Comparison of ENCODE assay signal across 8 cellular contexts in the genomic region with DNA sequence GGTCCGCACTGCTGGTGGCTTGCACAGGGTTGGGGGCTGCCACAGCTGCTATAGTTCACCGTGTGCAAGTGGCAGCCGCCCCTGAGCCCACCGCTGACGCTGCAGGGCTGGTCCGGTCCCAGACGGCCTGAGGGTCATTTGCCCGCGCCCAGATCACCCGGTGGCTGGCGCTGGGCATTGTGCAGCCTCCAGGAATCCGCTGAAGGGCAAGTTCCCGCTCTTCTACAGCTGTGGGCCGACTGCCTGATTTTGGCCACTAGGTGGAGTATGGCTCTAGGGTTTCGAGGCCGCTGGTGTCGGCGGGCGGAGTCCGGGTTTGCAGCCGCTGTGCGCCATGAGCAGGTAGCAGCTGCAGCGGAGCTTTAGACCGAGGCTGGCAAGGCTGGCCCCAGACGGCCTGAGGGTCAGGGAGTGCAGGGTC.
DNase-seq lines count a peak whose midpoint lies in the region; ATAC-seq, FAIRE-seq and TF ChIP-seq lines count a peak whose summit lies in the region.
"Not testable (repeated sequence)": the region's sequence is repeated elsewhere in the genome, so short reads cannot be mapped to it uniquely, and the experiment has no call there.

No MANE protein-coding gene starts in this region.

- not testable (repeated sequence) for H3K27ac Mint-ChIP-seq in CD4-positive, alpha-beta T cell; activated CD4-positive, alpha-beta memory T cell treated with anti-CD3 and anti-CD28 coated beads, Interleukin-2, amount 10 ng/mL, durations not matched to agents 7 days and 5 days

- BruUV-seq in K562 (replicated peaks; lab: Mats Ljungman, UMichigan): not testable (repeated sequence)

- H3K4me1 ChIP-seq in K562 (replicated peaks in 1 of 2; ENCODE audit: control insufficient read depth in 2 of 2, insufficient read depth in 2 of 2, low read length in 2 of 2): not testable (repeated sequence)

- POLR2A ChIA-PET in CD4-positive, alpha-beta T cell (lab: Charles Lee); activated CD4-positive, alpha-beta memory T cell treated with anti-CD3 and anti-CD28 coated beads, Interleukin-2, amount 10 ng/mL, durations not matched to agents 7 days and 5 days (lab: Charles Lee); K562 (lab: Yijun Ruan, JAX): not testable (repeated sequence)

- WGBS in K562 (ENCODE audit: insufficient coverage, low coverage, missing lambda C conversion rate): 0% methylated on average over 4 of the region's 25 CpGs

- H2AFZ ChIP-seq in K562 (ENCODE audit: low read depth, low read length): not testable (repeated sequence)

- H3K79me2 ChIP-seq in K562 (ENCODE audit: control insufficient read depth, insufficient read depth, low read length): not testable (repeated sequence)

- H3K4me1 Mint-ChIP-seq in CD4-positive, alpha-beta T cell (ENCODE audit: low read depth); activated CD4-positive, alpha-beta memory T cell treated with anti-CD3 and anti-CD28 coated beads, Interleukin-2, amount 10 ng/mL, durations not matched to agents 7 days and 5 days: not testable (repeated sequence)

- not testable (repeated sequence) for H3K9ac ChIP-seq in K562 (ENCODE audit: insufficient read depth in 1 of 2, low read depth in 2 of 2, low read length in 2 of 2)

- H3K4me3 Mint-ChIP-seq in CD4-positive, alpha-beta T cell: peak overlapping the region; percentile 42
- not testable (repeated sequence) for H3K4me3 Mint-ChIP-seq in activated CD4-positive, alpha-beta memory T cell treated with anti-CD3 and anti-CD28 coated beads, Interleukin-2, amount 10 ng/mL, durations not matched to agents 7 days and 5 days

- TF ChIP-seq POLR2A in K562 (conservative IDR thresholded peaks at IDR 0.05): not testable (repeated sequence)

- H3K9me3 Mint-ChIP-seq in CD4-positive, alpha-beta T cell; activated CD4-positive, alpha-beta memory T cell treated with anti-CD3 and anti-CD28 coated beads, Interleukin-2, amount 10 ng/mL, durations not matched to agents 7 days and 5 days: not testable (repeated sequence)

- not testable (repeated sequence) for H3K36me3 Mint-ChIP-seq in CD4-positive, alpha-beta T cell (ENCODE audit: low read depth); activated CD4-positive, alpha-beta memory T cell treated with anti-CD3 and anti-CD28 coated beads, Interleukin-2, amount 10 ng/mL, durations not matched to agents 7 days and 5 days (ENCODE audit: low read depth)

- not testable (repeated sequence) for H3K27me3 Mint-ChIP-seq in CD4-positive, alpha-beta T cell; activated CD4-positive, alpha-beta memory T cell treated with anti-CD3 and anti-CD28 coated beads, Interleukin-2, amount 10 ng/mL, durations not matched to agents 7 days and 5 days

- DNase-seq in CD4-positive, alpha-beta T cell: peak in 3 of 10 experiments; percentile 1 to 33 (median 1)
- not testable (repeated sequence) for DNase-seq in LNCaP clone FGC (ENCODE audit: low read depth)
- DNase-seq in NCI-H748 treated with DMSO at 0.1 percent for 48 hours (lab: John Stamatoyannopoulos, UW) (peak; percentile 61), SHP77 (lab: John Stamatoyannopoulos, UW) (peak; percentile 37 to 54), K562 (ENCODE audit: extremely low read depth in 1 of 4, low spot score in 3 of 4) (peak; percentile 3 to 42 (median 4)), left lobe of liver (ENCODE audit: low spot score) (peak; percentile 68)
- DNase-seq in activated CD4-positive, alpha-beta memory T cell treated with anti-CD3 and anti-CD28 coated beads, Interleukin-2, amount 10 ng/mL, durations not matched to agents 7 days and 5 days: peak; percentile 37
- peak; percentile 36 for DNase-seq in stimulated activated CD8-positive, alpha-beta memory T cell treated with anti-CD3 and anti-CD28 coated beads, Interleukin-4, amount 100 ng/mL, for 48 hours

- TF ChIP-seq CTCF in CD4-positive, alpha-beta T cell (IDR thresholded peaks at IDR 0.05): peak; percentile 39
- peak; percentile 70 for TF ChIP-seq CTCF in LNCaP clone FGC (IDR thresholded peaks at IDR 0.05; ENCODE audit: control insufficient read depth, extremely low read depth, insufficient read depth)
- TF ChIP-seq CTCF in K562 (IDR thresholded peaks at IDR 0.05 in 2 of 3, conservative IDR thresholded peaks at IDR 0.05 in 1 of 3; ENCODE audit: insufficient read depth in 2 of 3, low read depth in 1 of 3, low read length in 3 of 3): peak in 1 of 3 experiments; percentile 20; a peak in 2 of 6 replicates

- TF ChIP-seq RAD21 in K562 (CRISPR knock-in tag; conservative IDR thresholded peaks at IDR 0.05 in 1 of 2, IDR thresholded peaks at IDR 0.05 in 1 of 2): not testable (repeated sequence)

- CTCF ChIA-PET in CD4-positive, alpha-beta T cell (lab: Charles Lee); activated CD4-positive, alpha-beta memory T cell treated with anti-CD3 and anti-CD28 coated beads, Interleukin-2, amount 10 ng/mL, durations not matched to agents 7 days and 5 days (lab: Charles Lee); K562 (lab: Yijun Ruan, JAX; ENCODE audit: low intra/inter-chr PET ratio): not testable (repeated sequence)

- not testable (repeated sequence) for TF ChIP-seq EP300 in K562 (IDR thresholded peaks at IDR 0.05; ENCODE audit: low read length)

- not testable (repeated sequence) for H4K20me1 ChIP-seq in K562 (replicated peaks; ENCODE audit: control insufficient read depth, insufficient read depth, low read length)

- not testable (repeated sequence) for H3K4me2 ChIP-seq in K562 (ENCODE audit: insufficient read depth, low read length)

- ATAC-seq in CD4-positive, alpha-beta T cell (ENCODE audit: poor library complexity); K562: not testable (repeated sequence)
- ATAC-seq in left lobe of liver: peak; percentile 44

- not testable (repeated sequence) for H3K9me3 ChIP-seq in CD4-positive, alpha-beta T cell (ENCODE audit: control insufficient read depth, low read length); K562 (replicated peaks; ENCODE audit: control insufficient read depth, insufficient read depth, low read depth, low read length)

- H3K36me3 ChIP-seq in K562 (ENCODE audit: control insufficient read depth, insufficient read depth, low read length): not testable (repeated sequence)

- in situ Hi-C loops in K562 (cut with MboI): not testable (repeated sequence)

- H3K4me3 ChIP-seq in LNCaP clone FGC (ENCODE audit: low read depth, low read length); K562: not testable (repeated sequence)

- intact Hi-C loops in CD4-positive, alpha-beta T cell (cut with DNase I, micrococcal nuclease); K562 (cut with micrococcal nuclease): not testable (repeated sequence)

- not testable (repeated sequence) for H3K9me1 ChIP-seq in K562 (ENCODE audit: control insufficient read depth, insufficient read depth, low read length)

- H3K27ac ChIP-seq in CD4-positive, alpha-beta T cell (ENCODE audit: low read depth, low read length); K562 (ENCODE audit: extremely low read depth, low read depth, low read length): not testable (repeated sequence)

- not testable (repeated sequence) for FAIRE-seq in K562 (lab: Jason Lieb, UNC)

- not testable (repeated sequence) for H3K27me3 ChIP-seq in CD4-positive, alpha-beta T cell (ENCODE audit: control insufficient read depth, insufficient read depth, low read length); K562 (ENCODE audit: control insufficient read depth in 2 of 2, insufficient read depth in 2 of 2, low read length in 2 of 2)

TF ChIP-seq in K562, 482 proteins besides CTCF, POLR2A, EP300 and RAD21:
- TF ChIP-seq, protein P1, sequence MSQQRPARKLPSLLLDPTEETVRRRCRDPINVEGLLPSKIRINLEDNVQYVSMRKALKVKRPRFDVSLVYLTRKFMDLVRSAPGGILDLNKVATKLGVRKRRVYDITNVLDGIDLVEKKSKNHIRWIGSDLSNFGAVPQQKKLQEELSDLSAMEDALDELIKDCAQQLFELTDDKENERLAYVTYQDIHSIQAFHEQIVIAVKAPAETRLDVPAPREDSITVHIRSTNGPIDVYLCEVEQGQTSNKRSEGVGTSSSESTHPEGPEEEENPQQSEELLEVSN (IDR thresholded peaks at IDR 0.05; ENCODE audit: borderline replicate concordance in 1 of 2, extremely low read depth in 1 of 2, insufficient read depth in 1 of 2, insufficient read length in 1 of 2, low read depth in 1 of 2, low read length in 1 of 2, poor library complexity in 1 of 2, severe bottlenecking in 1 of 2): peak in 1 of 2 experiments; percentile 18
